Comparison of ENCODE assay signal across 1 cellular context in the genomic region with DNA sequence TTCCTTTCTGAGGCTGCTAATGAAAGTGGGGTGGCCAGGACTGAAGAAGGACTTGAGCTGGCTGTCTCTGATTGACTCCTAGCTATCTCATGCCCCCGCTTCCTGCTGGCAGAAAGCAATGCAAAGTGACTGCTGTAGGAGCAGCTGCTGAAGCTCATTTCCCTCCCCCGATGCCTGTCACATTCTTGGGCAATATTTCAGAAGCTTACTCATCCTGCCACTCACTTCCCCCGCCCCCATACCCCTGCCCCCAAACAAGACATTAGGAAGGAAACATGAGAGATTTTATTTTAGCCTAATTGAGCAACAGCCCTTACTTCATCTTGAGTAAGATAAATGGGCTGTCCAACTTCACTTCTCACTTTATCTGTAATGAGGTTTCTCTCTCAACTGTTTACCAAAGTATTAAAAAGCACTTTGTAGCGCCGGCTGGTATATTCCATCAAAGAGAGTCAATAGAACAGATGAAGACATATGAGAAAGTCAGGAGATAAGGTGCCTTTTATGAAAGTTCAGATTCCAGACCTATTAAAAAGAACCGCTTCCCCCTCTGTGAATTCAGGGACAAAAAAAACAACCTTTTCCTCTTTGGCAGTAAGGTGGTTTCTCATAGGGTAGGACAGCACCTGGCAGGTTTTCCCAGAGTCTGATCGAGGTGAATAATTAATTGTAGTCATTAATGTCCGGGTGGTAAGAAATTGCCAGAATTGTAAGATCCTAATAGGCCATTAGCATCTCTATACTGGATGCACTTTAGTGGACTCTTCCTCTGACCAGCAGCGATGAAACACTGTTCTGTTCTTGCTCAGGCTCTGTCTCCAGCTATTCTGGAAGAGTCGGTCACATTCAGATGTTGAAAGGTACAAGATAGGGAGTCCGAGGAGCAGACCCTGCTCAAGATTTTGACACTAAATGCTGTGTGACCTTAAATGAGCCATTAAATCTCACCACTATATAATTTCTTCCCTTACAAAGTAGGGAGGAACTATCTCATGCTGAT.
A peak's percentile ranks its signal among the peaks of the same experiment; 100 is the strongest.
TF ChIP-seq lines count a peak whose summit lies in the region.

No MANE protein-coding gene starts in this region.

TF ChIP-seq in HepG2, 621 proteins besides CTCF, POLR2A, EP300 and RAD21 (continued from another document and continues in another):
- TF ChIP-seq MEF2D (CRISPR knock-in tag; IDR thresholded peaks at IDR 0.05) = 0 out of 2 replicates have a peak, but pooled peaks have one; percentile 63
- TF ChIP-seq, protein P1, sequence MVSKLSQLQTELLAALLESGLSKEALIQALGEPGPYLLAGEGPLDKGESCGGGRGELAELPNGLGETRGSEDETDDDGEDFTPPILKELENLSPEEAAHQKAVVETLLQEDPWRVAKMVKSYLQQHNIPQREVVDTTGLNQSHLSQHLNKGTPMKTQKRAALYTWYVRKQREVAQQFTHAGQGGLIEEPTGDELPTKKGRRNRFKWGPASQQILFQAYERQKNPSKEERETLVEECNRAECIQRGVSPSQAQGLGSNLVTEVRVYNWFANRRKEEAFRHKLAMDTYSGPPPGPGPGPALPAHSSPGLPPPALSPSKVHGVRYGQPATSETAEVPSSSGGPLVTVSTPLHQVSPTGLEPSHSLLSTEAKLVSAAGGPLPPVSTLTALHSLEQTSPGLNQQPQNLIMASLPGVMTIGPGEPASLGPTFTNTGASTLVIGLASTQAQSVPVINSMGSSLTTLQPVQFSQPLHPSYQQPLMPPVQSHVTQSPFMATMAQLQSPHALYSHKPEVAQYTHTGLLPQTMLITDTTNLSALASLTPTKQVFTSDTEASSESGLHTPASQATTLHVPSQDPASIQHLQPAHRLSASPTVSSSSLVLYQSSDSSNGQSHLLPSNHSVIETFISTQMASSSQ (IDR thresholded peaks at IDR 0.05; ENCODE audit: low read depth) = peak; percentile 56; the same call in 1 of the 2 replicates
- TF ChIP-seq, protein P1 (CRISPR knock-in tag; IDR thresholded peaks at IDR 0.05; ENCODE audit: borderline replicate concordance) = peak; percentile 67; the same call in 1 of the 2 replicates
- no peak for TF ChIP-seq SP140L (CRISPR knock-in tag; IDR thresholded peaks at IDR 0.05; ENCODE audit: borderline replicate concordance)
- TF ChIP-seq, protein P2, sequence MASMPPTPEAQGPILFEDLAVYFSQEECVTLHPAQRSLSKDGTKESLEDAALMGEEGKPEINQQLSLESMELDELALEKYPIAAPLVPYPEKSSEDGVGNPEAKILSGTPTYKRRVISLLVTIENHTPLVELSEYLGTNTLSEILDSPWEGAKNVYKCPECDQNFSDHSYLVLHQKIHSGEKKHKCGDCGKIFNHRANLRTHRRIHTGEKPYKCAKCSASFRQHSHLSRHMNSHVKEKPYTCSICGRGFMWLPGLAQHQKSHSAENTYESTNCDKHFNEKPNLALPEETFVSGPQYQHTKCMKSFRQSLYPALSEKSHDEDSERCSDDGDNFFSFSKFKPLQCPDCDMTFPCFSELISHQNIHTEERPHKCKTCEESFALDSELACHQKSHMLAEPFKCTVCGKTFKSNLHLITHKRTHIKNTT (CRISPR knock-in tag; IDR thresholded peaks at IDR 0.05) = no peak
- TF ChIP-seq GATAD2A (CRISPR knock-in tag; IDR thresholded peaks at IDR 0.05) = peak; percentile 82
- peak; percentile 37; the same call in 1 of the 2 replicates for TF ChIP-seq HDAC2 (CRISPR knock-in tag; IDR thresholded peaks at IDR 0.05)
- TF ChIP-seq RBM39 (IDR thresholded peaks at IDR 0.05; ENCODE audit: low read depth, low read length, poor library complexity, severe bottlenecking) = no peak
- TF ChIP-seq, protein P3, sequence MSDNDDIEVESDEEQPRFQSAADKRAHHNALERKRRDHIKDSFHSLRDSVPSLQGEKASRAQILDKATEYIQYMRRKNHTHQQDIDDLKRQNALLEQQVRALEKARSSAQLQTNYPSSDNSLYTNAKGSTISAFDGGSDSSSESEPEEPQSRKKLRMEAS (IDR thresholded peaks at IDR 0.05) = peak; percentile 36; the same call in 1 of the 2 replicates
- TF ChIP-seq RFX3 (CRISPR knock-in tag; IDR thresholded peaks at IDR 0.05) = no peak
- TF ChIP-seq, protein P4, sequence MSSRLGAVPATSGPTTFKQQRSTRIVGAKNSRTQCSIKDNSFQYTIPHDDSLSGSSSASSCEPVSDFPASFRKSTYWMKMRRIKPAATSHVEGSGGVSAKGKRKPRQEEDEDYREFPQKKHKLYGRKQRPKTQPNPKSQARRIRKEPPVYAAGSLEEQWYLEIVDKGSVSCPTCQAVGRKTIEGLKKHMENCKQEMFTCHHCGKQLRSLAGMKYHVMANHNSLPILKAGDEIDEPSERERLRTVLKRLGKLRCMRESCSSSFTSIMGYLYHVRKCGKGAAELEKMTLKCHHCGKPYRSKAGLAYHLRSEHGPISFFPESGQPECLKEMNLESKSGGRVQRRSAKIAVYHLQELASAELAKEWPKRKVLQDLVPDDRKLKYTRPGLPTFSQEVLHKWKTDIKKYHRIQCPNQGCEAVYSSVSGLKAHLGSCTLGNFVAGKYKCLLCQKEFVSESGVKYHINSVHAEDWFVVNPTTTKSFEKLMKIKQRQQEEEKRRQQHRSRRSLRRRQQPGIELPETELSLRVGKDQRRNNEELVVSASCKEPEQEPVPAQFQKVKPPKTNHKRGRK (CRISPR knock-in tag; IDR thresholded peaks at IDR 0.05) = no peak
- TF ChIP-seq, protein P5, sequence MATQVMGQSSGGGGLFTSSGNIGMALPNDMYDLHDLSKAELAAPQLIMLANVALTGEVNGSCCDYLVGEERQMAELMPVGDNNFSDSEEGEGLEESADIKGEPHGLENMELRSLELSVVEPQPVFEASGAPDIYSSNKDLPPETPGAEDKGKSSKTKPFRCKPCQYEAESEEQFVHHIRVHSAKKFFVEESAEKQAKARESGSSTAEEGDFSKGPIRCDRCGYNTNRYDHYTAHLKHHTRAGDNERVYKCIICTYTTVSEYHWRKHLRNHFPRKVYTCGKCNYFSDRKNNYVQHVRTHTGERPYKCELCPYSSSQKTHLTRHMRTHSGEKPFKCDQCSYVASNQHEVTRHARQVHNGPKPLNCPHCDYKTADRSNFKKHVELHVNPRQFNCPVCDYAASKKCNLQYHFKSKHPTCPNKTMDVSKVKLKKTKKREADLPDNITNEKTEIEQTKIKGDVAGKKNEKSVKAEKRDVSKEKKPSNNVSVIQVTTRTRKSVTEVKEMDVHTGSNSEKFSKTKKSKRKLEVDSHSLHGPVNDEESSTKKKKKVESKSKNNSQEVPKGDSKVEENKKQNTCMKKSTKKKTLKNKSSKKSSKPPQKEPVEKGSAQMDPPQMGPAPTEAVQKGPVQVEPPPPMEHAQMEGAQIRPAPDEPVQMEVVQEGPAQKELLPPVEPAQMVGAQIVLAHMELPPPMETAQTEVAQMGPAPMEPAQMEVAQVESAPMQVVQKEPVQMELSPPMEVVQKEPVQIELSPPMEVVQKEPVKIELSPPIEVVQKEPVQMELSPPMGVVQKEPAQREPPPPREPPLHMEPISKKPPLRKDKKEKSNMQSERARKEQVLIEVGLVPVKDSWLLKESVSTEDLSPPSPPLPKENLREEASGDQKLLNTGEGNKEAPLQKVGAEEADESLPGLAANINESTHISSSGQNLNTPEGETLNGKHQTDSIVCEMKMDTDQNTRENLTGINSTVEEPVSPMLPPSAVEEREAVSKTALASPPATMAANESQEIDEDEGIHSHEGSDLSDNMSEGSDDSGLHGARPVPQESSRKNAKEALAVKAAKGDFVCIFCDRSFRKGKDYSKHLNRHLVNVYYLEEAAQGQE (IDR thresholded peaks at IDR 0.05; ENCODE audit: borderline replicate concordance in 1 of 2, low read depth in 1 of 2, low read length in 2 of 2) = no peak; a peak in 1 of 4 replicates
- TF ChIP-seq ZNF530 (CRISPR knock-in tag; IDR thresholded peaks at IDR 0.05; ENCODE audit: low read depth) = no peak
- TF ChIP-seq, protein P6, sequence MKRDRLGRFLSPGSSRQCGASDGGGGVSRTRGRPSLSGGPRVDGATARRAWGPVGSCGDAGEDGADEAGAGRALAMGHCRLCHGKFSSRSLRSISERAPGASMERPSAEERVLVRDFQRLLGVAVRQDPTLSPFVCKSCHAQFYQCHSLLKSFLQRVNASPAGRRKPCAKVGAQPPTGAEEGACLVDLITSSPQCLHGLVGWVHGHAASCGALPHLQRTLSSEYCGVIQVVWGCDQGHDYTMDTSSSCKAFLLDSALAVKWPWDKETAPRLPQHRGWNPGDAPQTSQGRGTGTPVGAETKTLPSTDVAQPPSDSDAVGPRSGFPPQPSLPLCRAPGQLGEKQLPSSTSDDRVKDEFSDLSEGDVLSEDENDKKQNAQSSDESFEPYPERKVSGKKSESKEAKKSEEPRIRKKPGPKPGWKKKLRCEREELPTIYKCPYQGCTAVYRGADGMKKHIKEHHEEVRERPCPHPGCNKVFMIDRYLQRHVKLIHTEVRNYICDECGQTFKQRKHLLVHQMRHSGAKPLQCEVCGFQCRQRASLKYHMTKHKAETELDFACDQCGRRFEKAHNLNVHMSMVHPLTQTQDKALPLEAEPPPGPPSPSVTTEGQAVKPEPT (CRISPR knock-in tag; IDR thresholded peaks at IDR 0.05; ENCODE audit: low read depth) = 0 out of 2 replicates have a peak, but pooled peaks have one; percentile 37
- no peak for TF ChIP-seq ZNF251 (CRISPR knock-in tag; IDR thresholded peaks at IDR 0.05)
- TF ChIP-seq, protein P7, sequence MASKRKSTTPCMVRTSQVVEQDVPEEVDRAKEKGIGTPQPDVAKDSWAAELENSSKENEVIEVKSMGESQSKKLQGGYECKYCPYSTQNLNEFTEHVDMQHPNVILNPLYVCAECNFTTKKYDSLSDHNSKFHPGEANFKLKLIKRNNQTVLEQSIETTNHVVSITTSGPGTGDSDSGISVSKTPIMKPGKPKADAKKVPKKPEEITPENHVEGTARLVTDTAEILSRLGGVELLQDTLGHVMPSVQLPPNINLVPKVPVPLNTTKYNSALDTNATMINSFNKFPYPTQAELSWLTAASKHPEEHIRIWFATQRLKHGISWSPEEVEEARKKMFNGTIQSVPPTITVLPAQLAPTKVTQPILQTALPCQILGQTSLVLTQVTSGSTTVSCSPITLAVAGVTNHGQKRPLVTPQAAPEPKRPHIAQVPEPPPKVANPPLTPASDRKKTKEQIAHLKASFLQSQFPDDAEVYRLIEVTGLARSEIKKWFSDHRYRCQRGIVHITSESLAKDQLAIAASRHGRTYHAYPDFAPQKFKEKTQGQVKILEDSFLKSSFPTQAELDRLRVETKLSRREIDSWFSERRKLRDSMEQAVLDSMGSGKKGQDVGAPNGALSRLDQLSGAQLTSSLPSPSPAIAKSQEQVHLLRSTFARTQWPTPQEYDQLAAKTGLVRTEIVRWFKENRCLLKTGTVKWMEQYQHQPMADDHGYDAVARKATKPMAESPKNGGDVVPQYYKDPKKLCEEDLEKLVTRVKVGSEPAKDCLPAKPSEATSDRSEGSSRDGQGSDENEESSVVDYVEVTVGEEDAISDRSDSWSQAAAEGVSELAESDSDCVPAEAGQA (IDR thresholded peaks at IDR 0.05; ENCODE audit: low read depth) = no peak
- TF ChIP-seq, protein P7 (CRISPR knock-in tag; IDR thresholded peaks at IDR 0.05; ENCODE audit: borderline replicate concordance) = peak; percentile 77; the same call in 1 of the 2 replicates
- no peak for TF ChIP-seq ZFP82 (CRISPR knock-in tag; IDR thresholded peaks at IDR 0.05; ENCODE audit: borderline replicate concordance)
- TF ChIP-seq ZNF292 (CRISPR knock-in tag; IDR thresholded peaks at IDR 0.05; ENCODE audit: borderline replicate concordance, low read depth) = peak; percentile 80
- TF ChIP-seq PITX1 (CRISPR knock-in tag; IDR thresholded peaks at IDR 0.05) = peak; percentile 99
- TF ChIP-seq, protein P8, sequence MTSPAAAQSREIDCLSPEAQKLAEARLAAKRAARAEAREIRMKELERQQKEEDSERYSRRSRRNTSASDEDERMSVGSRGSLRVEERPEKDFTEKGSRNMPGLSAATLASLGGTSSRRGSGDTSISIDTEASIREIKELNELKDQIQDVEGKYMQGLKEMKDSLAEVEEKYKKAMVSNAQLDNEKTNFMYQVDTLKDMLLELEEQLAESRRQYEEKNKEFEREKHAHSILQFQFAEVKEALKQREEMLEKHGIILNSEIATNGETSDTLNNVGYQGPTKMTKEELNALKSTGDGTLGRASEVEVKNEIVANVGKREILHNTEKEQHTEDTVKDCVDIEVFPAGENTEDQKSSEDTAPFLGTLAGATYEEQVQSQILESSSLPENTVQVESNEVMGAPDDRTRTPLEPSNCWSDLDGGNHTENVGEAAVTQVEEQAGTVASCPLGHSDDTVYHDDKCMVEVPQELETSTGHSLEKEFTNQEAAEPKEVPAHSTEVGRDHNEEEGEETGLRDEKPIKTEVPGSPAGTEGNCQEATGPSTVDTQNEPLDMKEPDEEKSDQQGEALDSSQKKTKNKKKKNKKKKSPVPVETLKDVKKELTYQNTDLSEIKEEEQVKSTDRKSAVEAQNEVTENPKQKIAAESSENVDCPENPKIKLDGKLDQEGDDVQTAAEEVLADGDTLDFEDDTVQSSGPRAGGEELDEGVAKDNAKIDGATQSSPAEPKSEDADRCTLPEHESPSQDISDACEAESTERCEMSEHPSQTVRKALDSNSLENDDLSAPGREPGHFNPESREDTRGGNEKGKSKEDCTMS (CRISPR knock-in tag; conservative IDR thresholded peaks at IDR 0.05) = no peak
- TF ChIP-seq ZNF546 (CRISPR knock-in tag; conservative IDR thresholded peaks at IDR 0.05) = no peak
- TF ChIP-seq ZNF143 (CRISPR knock-in tag; IDR thresholded peaks at IDR 0.05) = no peak
- no peak for TF ChIP-seq ARNTL (CRISPR knock-in tag; IDR thresholded peaks at IDR 0.05)
